ENCODE assay signal across 25 cellular contexts in genomic region chr9:16128003-16128402, GRCh38.
"Had no signal": no experiment of that assay in that cellular context is flagged by ENCODE, and none has a peak within 500 bp of the region (broad histone marks: within the 10 kb centered on the region; RNA-seq: fewer than 3 reads in every experiment).

No MANE protein-coding gene starts in this region.

- H3K4me2 ChIP-seq: PC-9 had no signal

- H3K4me3 Mint-ChIP-seq: activated B cell treated with CpG ODN at 0.5 μM for 24 hours; activated CD4-positive, alpha-beta T cell treated with anti-CD3 and anti-CD28 coated beads, Interleukin-2, amount 10 ng/mL, durations not matched to agents 24 days and 14 days; activated CD8-positive, alpha-beta memory T cell treated with anti-CD3 and anti-CD28 coated beads, Interleukin-2, amount 10 ng/mL, durations not matched to agents 7 days and 5 days; activated naive CD4-positive, alpha-beta T cell treated with anti-CD3 and anti-CD28 coated beads, Interleukin-2, amount 10 ng/mL, durations not matched to agents 7 days and 5 days; activated T-cell treated with anti-CD3 and anti-CD28 coated beads, Interleukin-2, amount 50 U/mL, for 24 hours; activated T-helper 1 cell treated with anti-CD3 and anti-CD28 coated beads, Interleukin-12 subunit alpha, Interleukin-12 subunit beta, Interleukin-2, Interleukin-4 antibody, amounts not matched to agents 30 ng/mL and 10 ng/mL and 1 ng/mL, durations not matched to agents 14 hours and 24 hours and 36 hours; T-cell had no signal

- H3K27me3 Mint-ChIP-seq: activated B cell treated with CpG ODN at 0.5 μM for 24 hours; activated CD4-positive, alpha-beta T cell treated with anti-CD3 and anti-CD28 coated beads, Interleukin-2, amount 10 ng/mL, durations not matched to agents 24 days and 14 days; activated CD8-positive, alpha-beta memory T cell treated with anti-CD3 and anti-CD28 coated beads, Interleukin-2, amount 10 ng/mL, durations not matched to agents 7 days and 5 days; activated naive CD4-positive, alpha-beta T cell treated with anti-CD3 and anti-CD28 coated beads, Interleukin-2, amount 10 ng/mL, durations not matched to agents 7 days and 5 days; activated T-cell treated with anti-CD3 and anti-CD28 coated beads, Interleukin-2, amount 50 U/mL, for 24 hours had no signal

- H2AFZ ChIP-seq: PC-9 had no signal

- H3K4me1 Mint-ChIP-seq: activated B cell treated with CpG ODN at 0.5 μM for 24 hours; activated CD8-positive, alpha-beta memory T cell treated with anti-CD3 and anti-CD28 coated beads, Interleukin-2, amount 10 ng/mL, durations not matched to agents 7 days and 5 days; activated naive CD4-positive, alpha-beta T cell treated with anti-CD3 and anti-CD28 coated beads, Interleukin-2, amount 10 ng/mL, durations not matched to agents 7 days and 5 days; T-cell had no signal

- ATAC-seq: activated CD8-positive, alpha-beta memory T cell treated with anti-CD3 and anti-CD28 coated beads, Interleukin-2, amount 10 ng/mL, durations not matched to agents 7 days and 5 days; K562; T-cell had no signal

- H3K27ac ChIP-seq: PC-9 had no signal

- DNase-seq: activated B cell treated with CpG ODN at 0.5 μM for 24 hours; activated CD4-positive, alpha-beta T cell treated with anti-CD3 and anti-CD28 coated beads for 1 hour; activated CD4-positive, alpha-beta T cell treated with anti-CD3 and anti-CD28 coated beads, Interleukin-2, amount 10 ng/mL, durations not matched to agents 24 days and 14 days; activated CD4-positive, alpha-beta T cell treated with anti-CD3 and anti-CD28 coated beads, Interleukin-2, amount 50 U/mL, for 48 hours; activated CD8-positive, alpha-beta memory T cell treated with anti-CD3 and anti-CD28 coated beads, Interleukin-2, amount 10 ng/mL, durations not matched to agents 7 days and 5 days; activated effector memory CD4-positive, alpha-beta T cell treated with anti-CD3 and anti-CD28 coated beads, Interleukin-2, amount 50 U/mL, for 16 hours; activated naive CD4-positive, alpha-beta T cell treated with anti-CD3 and anti-CD28 coated beads, Interleukin-2, amount 10 ng/mL, durations not matched to agents 7 days and 5 days; activated T-cell treated with anti-CD3 and anti-CD28 coated beads, Interleukin-2, amount 50 U/mL, for 24 hours; central memory CD4-positive, alpha-beta T cell; Karpas-422; MM.1S; NCI-H1105; NCI-H1436; NCI-H1694 treated with DMSO at 0.1 percent for 48 hours; NCI-H2081; NCI-H446; NCI-H524; PC-9; SIG-M5; T-cell; T-helper 2 cell; T1000 had no signal

- H3K4me3 ChIP-seq: K562, PC-9 had no signal

- H3K27ac Mint-ChIP-seq: activated B cell treated with CpG ODN at 0.5 μM for 24 hours; activated CD4-positive, alpha-beta T cell treated with anti-CD3 and anti-CD28 coated beads, Interleukin-2, amount 10 ng/mL, durations not matched to agents 24 days and 14 days; activated CD8-positive, alpha-beta memory T cell treated with anti-CD3 and anti-CD28 coated beads, Interleukin-2, amount 10 ng/mL, durations not matched to agents 7 days and 5 days; activated naive CD4-positive, alpha-beta T cell treated with anti-CD3 and anti-CD28 coated beads, Interleukin-2, amount 10 ng/mL, durations not matched to agents 7 days and 5 days; activated T-cell treated with anti-CD3 and anti-CD28 coated beads, Interleukin-2, amount 50 U/mL, for 24 hours; activated T-helper 1 cell treated with anti-CD3 and anti-CD28 coated beads, Interleukin-12 subunit alpha, Interleukin-12 subunit beta, Interleukin-2, Interleukin-4 antibody, amounts not matched to agents 30 ng/mL and 10 ng/mL and 1 ng/mL, durations not matched to agents 14 hours and 24 hours and 36 hours; T-cell had no signal

- H3K9me3 Mint-ChIP-seq: activated naive CD4-positive, alpha-beta T cell treated with anti-CD3 and anti-CD28 coated beads, Interleukin-2, amount 10 ng/mL, durations not matched to agents 7 days and 5 days; activated T-cell treated with anti-CD3 and anti-CD28 coated beads, Interleukin-2, amount 50 U/mL, for 24 hours; activated T-helper 1 cell treated with anti-CD3 and anti-CD28 coated beads, Interleukin-12 subunit alpha, Interleukin-12 subunit beta, Interleukin-2, Interleukin-4 antibody, amounts not matched to agents 30 ng/mL and 10 ng/mL and 1 ng/mL, durations not matched to agents 14 hours and 24 hours and 36 hours had no signal

- FAIRE-seq: K562, TTC549 had no signal
